8 cellular contexts compared by ENCODE assay signal in the genomic region with DNA sequence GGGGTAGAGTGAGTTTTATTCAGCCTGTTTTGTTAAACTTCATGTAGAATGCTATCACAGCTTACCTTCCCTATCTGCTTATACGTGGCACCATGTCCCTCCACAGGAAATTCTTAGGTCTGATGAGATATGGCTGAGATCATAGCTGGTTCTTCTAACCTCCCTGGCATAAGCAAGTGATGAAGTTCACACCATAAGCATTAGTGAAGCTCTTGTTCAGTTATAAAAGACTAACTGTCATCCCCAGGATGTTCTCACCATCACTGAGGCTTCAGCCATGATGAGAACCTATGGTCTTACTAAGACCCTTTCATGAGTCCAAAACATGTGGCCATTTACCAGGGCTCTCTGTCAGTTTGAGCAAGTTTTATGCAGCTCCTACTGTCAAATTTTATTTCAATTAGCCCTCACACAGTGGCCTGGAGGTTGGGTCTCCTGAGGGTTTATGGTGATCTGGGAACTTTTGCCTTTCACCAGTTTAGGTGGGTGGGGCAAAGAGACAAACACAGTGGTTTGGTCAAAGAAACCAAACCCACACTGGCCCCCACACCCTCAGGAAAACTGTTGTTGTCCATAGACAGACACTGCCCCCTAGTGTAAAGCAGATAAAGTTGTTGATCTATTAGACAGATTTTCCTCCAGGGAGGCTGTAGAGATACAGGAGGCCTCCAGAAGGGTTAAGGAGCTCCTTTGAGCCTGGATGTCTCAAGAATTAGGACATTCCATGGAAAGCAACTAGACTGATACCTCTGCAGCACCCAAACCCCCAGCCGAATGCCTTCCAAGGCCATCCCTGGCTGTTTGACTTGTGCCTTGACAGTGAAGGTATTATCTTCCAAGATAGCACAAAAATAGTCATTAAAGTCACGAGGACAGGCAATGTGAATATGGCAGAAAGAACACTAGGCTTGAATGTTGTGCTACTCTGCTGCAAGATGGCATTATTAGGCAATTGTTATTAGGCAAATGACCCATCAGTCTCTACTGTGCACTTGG. TPM values are rescaled to one million over a fixed set of nuclear protein-coding genes. Genes with fewer than 3 reads are reported as not detected.
DNase-seq lines count a peak whose midpoint lies in the region; ATAC-seq and TF ChIP-seq lines count a peak whose summit lies in the region.

No MANE protein-coding gene starts in this region.

- POLR2A ChIA-PET in naive thymus-derived CD4-positive, alpha-beta T cell (lab: Charles Lee), result no interaction called here

- H3K4me1 Mint-ChIP-seq in naive thymus-derived CD4-positive, alpha-beta T cell, result peaks cover 0 to 11% (median 5%) of the 10 kb centered on the region in 7 donors

- no peak for TF ChIP-seq POLR2A in erythroblast (IDR thresholded peaks at IDR 0.05; ENCODE audit: low read length)

- peak; percentile 20 for DNase-seq in 8988T
- DNase-seq in ELR (ENCODE audit: low read depth), result peak; percentile 62
- peak; percentile 62 for DNase-seq in KBM-7
- peak; percentile 4 for DNase-seq in SK-N-DZ (ENCODE audit: low spot score)
- peak; percentile 44 to 52 for DNase-seq in erythroblast (lab: John Stamatoyannopoulos, UW)
- peak in 1 of 9 donors; percentile 19 for DNase-seq in naive thymus-derived CD4-positive, alpha-beta T cell
- no peak for DNase-seq in activated CD4-positive, CD25-positive, alpha-beta regulatory T cell treated with anti-CD3 and anti-CD28 coated beads, Interleukin-2, amount 50 U/mL, for 72 hours
- DNase-seq in occipital lobe (lab: John Stamatoyannopoulos, UW), result no peak

- H3K27me3 Mint-ChIP-seq in naive thymus-derived CD4-positive, alpha-beta T cell, result peaks cover 18 to 51% (median 31%) of the 10 kb centered on the region in 5 donors

- in situ Hi-C loops in KBM-7 (cut with MboI; ENCODE audit: low pct_unique_long_range_greater_than_20kb, low sequenced_read_pairs), result loop anchor here (25.0 kb wide), 2 partner anchors 169 to 369 kb away; no protein-coding TSS in a partner anchor

- peak; percentile 58 for ATAC-seq in naive thymus-derived CD4-positive, alpha-beta T cell

- no peak overlapping the region for H3K27ac Mint-ChIP-seq in naive thymus-derived CD4-positive, alpha-beta T cell

- H3K36me3 Mint-ChIP-seq in naive thymus-derived CD4-positive, alpha-beta T cell, result no peaks in the 10 kb centered on the region

- H3K4me3 Mint-ChIP-seq in naive thymus-derived CD4-positive, alpha-beta T cell, result no peak overlapping the region

- no peak overlapping the region for H3K4me3 ChIP-seq in naive thymus-derived CD4-positive, alpha-beta T cell (ENCODE audit: low read length)

- H3K4me1 ChIP-seq in naive thymus-derived CD4-positive, alpha-beta T cell (ENCODE audit: control insufficient read depth in 2 of 2, insufficient read depth in 2 of 2, low read length in 2 of 2), result no peaks in the 10 kb centered on the region

- H3K9me3 ChIP-seq in naive thymus-derived CD4-positive, alpha-beta T cell (ENCODE audit: control insufficient read depth in 2 of 3, low read length in 3 of 3), result no peaks in the 10 kb centered on the region

- peaks cover 0 to 3% (median 0%) of the 10 kb centered on the region in 11 donors for H3K9me3 Mint-ChIP-seq in naive thymus-derived CD4-positive, alpha-beta T cell

- no peaks in the 10 kb centered on the region for H3K27me3 ChIP-seq in naive thymus-derived CD4-positive, alpha-beta T cell (ENCODE audit: control insufficient read depth in 2 of 2, insufficient read depth in 2 of 2, low read length in 2 of 2)

- CTCF ChIA-PET in naive thymus-derived CD4-positive, alpha-beta T cell (lab: Charles Lee), result interaction anchor here (1.0 to 1.1 kb wide), 2 partner anchors 13 to 174 kb away, joined by 3 read pairs; no protein-coding TSS in a partner anchor

- intact Hi-C loops in naive thymus-derived CD4-positive, alpha-beta T cell (cut with micrococcal nuclease), result loop anchor here in 1 of 2 donors (1.0 to 5.0 kb wide), 2 partner anchors 174 to 264 kb away; no protein-coding TSS in a partner anchor

- no peaks in the 10 kb centered on the region for H3K36me3 ChIP-seq in naive thymus-derived CD4-positive, alpha-beta T cell (ENCODE audit: control insufficient read depth in 2 of 3, insufficient read depth in 3 of 3, low read length in 3 of 3)

- H3K27ac ChIP-seq in naive thymus-derived CD4-positive, alpha-beta T cell (ENCODE audit: low read depth, low read length), result no peak overlapping the region

RNA-seq across cellular contexts. Expression of a gene that starts 5.0 kb away (rescaled TPM):
- polyA plus RNA-seq in SK-N-DZ (2014; cell fraction: cytosol; rRNA removed), result not detected in 2 replicates
- polyA plus RNA-seq in SK-N-DZ (2014; cell fraction: nucleus; rRNA removed), result not detected in 2 replicates
- 1 to 10 TPM in 2 of 5 experiments, under 1 TPM in 2, not detected in 1; 0.22 to 8.2 (median 0.90) TPM for total RNA-seq in naive thymus-derived CD4-positive, alpha-beta T cell
- not detected for polyA plus RNA-seq in naive thymus-derived CD4-positive, alpha-beta T cell
- 11.4 TPM for total RNA-seq in occipital lobe

Comparison
In these comparisons a context has a peak if more than half of its experiments do, and no peak if none do; other contexts are left out.
1. DNase-seq: peak in 8988T (single experiment), ELR (single experiment), KBM-7 (single experiment), SK-N-DZ (single experiment) and erythroblast (2 of 2); none in activated CD4-positive, CD25-positive, alpha-beta regulatory T cell treated with anti-CD3 and anti-CD28 coated beads, Interleukin-2, amount 50 U/mL, for 72 hours (single experiment) and occipital lobe (single experiment).